8 cellular contexts compared by ENCODE assay signal in the genomic region with DNA sequence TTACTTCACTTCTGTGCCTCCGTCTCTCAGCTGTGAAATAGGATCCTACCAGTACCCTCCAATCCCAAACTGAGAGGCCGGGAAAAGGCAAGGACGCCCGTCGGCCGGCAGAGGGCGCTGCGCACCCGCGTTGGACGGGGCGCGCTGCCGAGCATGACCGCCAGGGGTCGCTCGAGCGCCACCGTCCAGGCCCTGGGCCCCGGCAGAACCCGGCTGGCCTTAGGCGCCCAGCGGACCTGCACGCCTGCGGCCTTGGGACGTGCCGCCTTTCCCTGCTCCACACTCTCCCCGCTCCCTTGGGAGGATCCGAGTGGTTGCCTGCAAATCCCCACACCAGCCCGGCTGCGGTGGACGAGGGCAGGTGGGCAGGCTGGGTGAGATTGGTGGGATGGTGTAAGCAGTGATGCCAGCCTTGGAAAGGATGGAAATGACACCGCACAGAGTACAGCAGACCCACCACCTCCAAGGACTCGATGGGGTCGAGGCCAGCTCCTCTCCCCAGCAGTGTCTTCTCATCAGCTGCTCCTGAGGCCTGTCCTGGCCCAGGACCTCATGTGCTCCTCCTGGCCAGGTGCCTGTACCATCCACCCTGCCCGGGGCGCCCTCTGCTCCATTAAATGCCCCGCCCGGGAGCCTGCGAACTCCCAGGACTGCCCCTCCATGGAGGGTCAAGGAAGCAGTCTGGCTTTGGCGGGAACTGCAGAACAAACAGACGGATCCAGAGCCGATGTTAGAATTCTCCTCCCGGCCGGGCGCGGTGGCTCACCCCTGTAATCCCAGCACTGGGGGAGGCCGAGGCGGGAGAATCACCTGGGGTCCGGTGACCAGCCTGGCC. TPM values are rescaled to one million over a fixed set of nuclear protein-coding genes. Genes with fewer than 3 reads are reported as not detected.
DNase-seq lines count a peak whose midpoint lies in the region; ATAC-seq and TF ChIP-seq lines count a peak whose summit lies in the region.

No MANE protein-coding gene starts in this region.

- H3K36me3 Mint-ChIP-seq in activated CD4-positive, alpha-beta T cell treated with anti-CD3 and anti-CD28 coated beads, Interleukin-2, amount 10 ng/mL, durations not matched to agents 24 days and 14 days (ENCODE audit: low read depth): no peaks in the 10 kb centered on the region

- H3K9ac ChIP-seq in liver (ENCODE audit: low read depth in 1 of 2, low read length in 2 of 2): no peak overlapping the region

- peaks cover 0 to 7% (median 4%) of the 10 kb centered on the region in 4 donors for H3K4me1 ChIP-seq in liver (ENCODE audit: control insufficient read depth in 4 of 4, insufficient read depth in 4 of 4, low read length in 3 of 4)

- peak; percentile 96 to 98 for TF ChIP-seq RAD21 in liver (IDR thresholded peaks at IDR 0.05)

- WGBS in liver: 28% methylated on average over 50 of the region's 50 CpGs

- H3K9me3 Mint-ChIP-seq in activated CD4-positive, alpha-beta T cell treated with anti-CD3 and anti-CD28 coated beads, Interleukin-2, amount 10 ng/mL, durations not matched to agents 24 days and 14 days: no peaks in the 10 kb centered on the region

- H3K27me3 Mint-ChIP-seq in activated CD4-positive, alpha-beta T cell treated with anti-CD3 and anti-CD28 coated beads, Interleukin-2, amount 10 ng/mL, durations not matched to agents 24 days and 14 days: no peaks in the 10 kb centered on the region

- H3K4me3 Mint-ChIP-seq in activated CD4-positive, alpha-beta T cell treated with anti-CD3 and anti-CD28 coated beads, Interleukin-2, amount 10 ng/mL, durations not matched to agents 24 days and 14 days: no peak overlapping the region

- intact Hi-C loops in activated CD4-positive, alpha-beta T cell treated with anti-CD3 and anti-CD28 coated beads, Interleukin-2, amount 10 ng/mL, durations not matched to agents 24 days and 14 days (cut with micrococcal nuclease): loop anchor here (1.0 to 2.0 kb wide), 5 partner anchors 79 to 501 kb away; a partner anchor contains a TSS

- H3K4me3 ChIP-seq in coronary artery: peak overlapping the region; percentile 50
- no peak overlapping the region for H3K4me3 ChIP-seq in liver (ENCODE audit: low read depth in 1 of 3, low read length in 3 of 3)

- peaks cover 38% of the 10 kb centered on the region for H3K4me1 Mint-ChIP-seq in activated CD4-positive, alpha-beta T cell treated with anti-CD3 and anti-CD28 coated beads, Interleukin-2, amount 10 ng/mL, durations not matched to agents 24 days and 14 days

- H3K27ac ChIP-seq in coronary artery: no peak overlapping the region
- no peak overlapping the region for H3K27ac ChIP-seq in liver (ENCODE audit: low read depth in 1 of 2, low read length in 2 of 2)

- H3K9me3 ChIP-seq in liver (ENCODE audit: control insufficient read depth in 4 of 4, low read length in 3 of 4): no peaks in the 10 kb centered on the region

- TF ChIP-seq CTCF in coronary artery (IDR thresholded peaks at IDR 0.05) (peak; percentile 100), liver (IDR thresholded peaks at IDR 0.05; ENCODE audit: low read depth, low read length, missing input control) (peak; percentile 100)

- peak; percentile 70 for ATAC-seq in GM18868 (IDR thresholded peaks at IDR 0.05; ENCODE audit: unreplicated experiment)
- ATAC-seq in HG03095 (IDR thresholded peaks at IDR 0.05; ENCODE audit: unreplicated experiment): peak; percentile 71

- DNase-seq in AG08396 (ENCODE audit: low spot score) (peak; percentile 90), NCI-H2196 treated with DMSO at 0.1 percent for 48 hours (lab: John Stamatoyannopoulos, UW; ENCODE audit: unreplicated experiment) (peak; percentile 66), coronary artery (ENCODE audit: low spot score) (peak; percentile 87)
- peak; percentile 93 for DNase-seq in activated CD4-positive, alpha-beta T cell treated with anti-CD3 and anti-CD28 coated beads, Interleukin-2, amount 10 ng/mL, durations not matched to agents 24 days and 14 days
- peak; percentile 43 to 62 for DNase-seq in stimulated activated CD4-positive, alpha-beta T cell treated with anti-CD3 and anti-CD28 coated beads, Interleukin-4, amount 100 ng/mL, for 48 hours (ENCODE audit: low read depth in 2 of 2)

- H3K27ac Mint-ChIP-seq in activated CD4-positive, alpha-beta T cell treated with anti-CD3 and anti-CD28 coated beads, Interleukin-2, amount 10 ng/mL, durations not matched to agents 24 days and 14 days: no peak overlapping the region

- no peaks in the 10 kb centered on the region for H3K27me3 ChIP-seq in liver (ENCODE audit: control insufficient read depth in 4 of 4, insufficient read depth in 4 of 4, low read length in 3 of 4)

- H3K36me3 ChIP-seq in liver (ENCODE audit: control insufficient read depth in 4 of 4, insufficient read depth in 3 of 4, low read depth in 1 of 4, low read length in 3 of 4): no peaks in the 10 kb centered on the region

TF ChIP-seq in liver, 16 proteins besides CTCF, POLR2A, EP300 and RAD21:
- TF ChIP-seq TAF1 (conservative IDR thresholded peaks at IDR 0.05) (no peak), FOXA1 (IDR thresholded peaks at IDR 0.05) (no peak), JUND (IDR thresholded peaks at IDR 0.05) (no peak), SP1 (IDR thresholded peaks at IDR 0.05) (no peak), NR2F2 (IDR thresholded peaks at IDR 0.05) (no peak), GABPA (IDR thresholded peaks at IDR 0.05 in 1 of 2, conservative IDR thresholded peaks at IDR 0.05 in 1 of 2) (no peak), RXRA (IDR thresholded peaks at IDR 0.05) (peak in 1 of 2 donors; percentile 7)

RNA-seq across cellular contexts. Expression of a gene that starts 47.4 kb away (rescaled TPM):
- total RNA-seq in activated CD4-positive, alpha-beta T cell treated with anti-CD3 and anti-CD28 coated beads, Interleukin-2, amount 10 ng/mL, durations not matched to agents 24 days and 14 days: 189 and 195 TPM in 2 replicates
- total RNA-seq in liver: 100 to 1,000 TPM in 1 of 2 donors, 10 to 100 TPM in 1; 28.9 to 201 TPM
- 10 to 100 TPM; 14.3 to 16.2 TPM for polyA plus RNA-seq in liver
